Comparison of ENCODE assay signal across 17 cellular contexts in genomic region chr4:71872767-71873422, GRCh38.
"Had no signal": no experiment of that assay in that cellular context is flagged by ENCODE, and none has a peak within 500 bp of the region (broad histone marks: within the 10 kb centered on the region; RNA-seq: fewer than 3 reads in every experiment).

No MANE protein-coding gene starts in this region.

- H3K36me3 ChIP-seq: heart left ventricle, spleen, tibial nerve had no signal

- H3K9me3 ChIP-seq: testis, tibial nerve had no signal

- DNase-seq: effector memory CD4-positive, alpha-beta T cell; heart left ventricle; hippocampal formation; left colon; naive thymus-derived CD4-positive, alpha-beta T cell; nephron progenitor cell; posterior cingulate gyrus; spleen; stimulated activated CD4-positive, alpha-beta T cell treated with anti-CD3 and anti-CD28 coated beads, Interleukin-15, amount 100 ng/mL, for 24 hours; stimulated activated CD4-positive, alpha-beta T cell treated with anti-CD3 and anti-CD28 coated beads, Interleukin-1b, Interleukin-23, amount 100 ng/mL, for 48 hours; stimulated activated CD4-positive, alpha-beta T cell treated with anti-CD3 and anti-CD28 coated beads, Interleukin-4, amount 100 ng/mL, for 4 hours; stimulated activated naive B cell treated with anti-CD40 and anti-IgM and Interleukin-4, amounts not matched to agents 10 μg/mL and 1 μg/mL and 100 μg/mL, for 72 hours; stimulated activated naive CD8-positive, alpha-beta T cell treated with anti-CD3 and anti-CD28 coated beads, Interleukin-15, amount 100 ng/mL, for 72 hours; testis had no signal

- H3K27me3 ChIP-seq: heart left ventricle, spleen, testis, tibial nerve had no signal

- H3K27ac ChIP-seq: heart left ventricle, spleen, testis, tibial nerve had no signal

- ATAC-seq: esophagus mucosa; heart left ventricle; left colon; naive thymus-derived CD4-positive, alpha-beta T cell; sciatic nerve; stimulated activated naive B cell treated with anti-CD40 and anti-IgM and Interleukin-4, amounts not matched to agents 10 μg/mL and 1 μg/mL and 100 μg/mL, for 72 hours; stimulated activated naive CD8-positive, alpha-beta T cell treated with anti-CD3 and anti-CD28 coated beads, Interleukin-15, amount 100 ng/mL, for 72 hours had no signal

- H3K4me3 ChIP-seq: heart left ventricle, spleen, testis, tibial nerve had no signal
